8 cellular contexts compared by ENCODE assay signal in genomic region chr6:57091375-57091774, GRCh38. TPM values are rescaled to one million over a fixed set of nuclear protein-coding genes. Genes with fewer than 3 reads are reported as not detected.
DNase-seq lines count a peak whose midpoint lies in the region; ATAC-seq and TF ChIP-seq lines count a peak whose summit lies in the region.
"Not testable (repeated sequence)": the region's sequence is repeated elsewhere in the genome, so short reads cannot be mapped to it uniquely, and the experiment has no call there.

No MANE protein-coding gene starts in this region.

- not testable (repeated sequence) for H3K9me2 ChIP-seq in SU-DHL-6 (replicated peaks; ENCODE audit: insufficient read depth, low read length); hepatocyte (replicated peaks; ENCODE audit: insufficient read depth)

- H3K4me2 ChIP-seq in SU-DHL-6 (ENCODE audit: low read depth, low read length, poor library complexity, severe bottlenecking) (peak overlapping the region; percentile 85), hepatocyte (peak overlapping the region; percentile 72)

- intact Hi-C loops in Caco-2 (cut with micrococcal nuclease; ENCODE audit: unreplicated experiment); dorsolateral prefrontal cortex (cut with DNase I): not testable (repeated sequence)

- CTCF ChIA-PET in Caco-2 (lab: Charles Lee); activated naive CD4-positive, alpha-beta T cell treated with anti-CD3 and anti-CD28 coated beads, Interleukin-2, amount 10 ng/mL, durations not matched to agents 7 days and 5 days (lab: Charles Lee): not testable (repeated sequence)

- H3F3A ChIP-seq in SU-DHL-6 (ENCODE audit: insufficient read depth), result not testable (repeated sequence)

- H3K4me3 ChIP-seq in Caco-2 (ENCODE audit: low read depth, low read length) (0 out of 2 replicates have a peak overlapping the region, but pooled peaks have one; percentile 14), SU-DHL-6 (ENCODE audit: insufficient read depth, low read length, poor library complexity, severe bottlenecking) (peak overlapping the region; percentile 49), dorsolateral prefrontal cortex (peak overlapping the region in 41 of 59 donors; percentile 1 to 51 (median 25)), hepatocyte (peak overlapping the region; percentile 5)

- not testable (repeated sequence) for TF ChIP-seq CTCF in Caco-2 (IDR thresholded peaks at IDR 0.05; ENCODE audit: insufficient read depth in 1 of 2, low read depth in 1 of 2, low read length in 1 of 2, severe bottlenecking in 1 of 2, unreplicated experiment in 1 of 2); SU-DHL-6 (IDR thresholded peaks at IDR 0.05; ENCODE audit: insufficient read depth, low read length, poor library complexity, severe bottlenecking); dorsolateral prefrontal cortex (IDR thresholded peaks at IDR 0.05 in 54 of 56, conservative IDR thresholded peaks at IDR 0.05 in 2 of 56; ENCODE audit: low read depth in 1 of 56, partially characterized antibody in 56 of 56); hepatocyte (IDR thresholded peaks at IDR 0.05; ENCODE audit: poor library complexity)

- H3K27me3 Mint-ChIP-seq in Caco-2 (ENCODE audit: insufficient read depth, unreplicated experiment); IgD-negative memory B cell; activated naive CD4-positive, alpha-beta T cell treated with anti-CD3 and anti-CD28 coated beads, Interleukin-2, amount 10 ng/mL, durations not matched to agents 7 days and 5 days; natural killer cell treated with Interleukin-12 subunit alpha and Interleukin-12 subunit beta and Interleukin-15 and Interleukin-18, amount 100 ng/mL, for 72 hours; stimulated activated naive B cell treated with anti-CD40 and anti-IgM and Interleukin-4, amounts not matched to agents 10 μg/mL and 1 μg/mL and 100 μg/mL, for 72 hours: not testable (repeated sequence)

- H3K9ac ChIP-seq in SU-DHL-6 (ENCODE audit: low read length), result peak overlapping the region; percentile 44

- BruUV-seq in Caco-2 (replicated peaks; lab: Mats Ljungman, UMichigan), result not testable (repeated sequence)

- peaks cover 30% of the 10 kb centered on the region for H3K36me3 Mint-ChIP-seq in Caco-2 (ENCODE audit: insufficient read depth, unreplicated experiment)
- not testable (repeated sequence) for H3K36me3 Mint-ChIP-seq in IgD-negative memory B cell
- peaks cover 24% of the 10 kb centered on the region for H3K36me3 Mint-ChIP-seq in activated naive CD4-positive, alpha-beta T cell treated with anti-CD3 and anti-CD28 coated beads, Interleukin-2, amount 10 ng/mL, durations not matched to agents 7 days and 5 days
- H3K36me3 Mint-ChIP-seq in natural killer cell treated with Interleukin-12 subunit alpha and Interleukin-12 subunit beta and Interleukin-15 and Interleukin-18, amount 100 ng/mL, for 72 hours, result peaks cover 13% of the 10 kb centered on the region
- H3K36me3 Mint-ChIP-seq in stimulated activated naive B cell treated with anti-CD40 and anti-IgM and Interleukin-4, amounts not matched to agents 10 μg/mL and 1 μg/mL and 100 μg/mL, for 72 hours, result peaks cover 16 to 19% of the 10 kb centered on the region in 2 donors

- H3K36me3 ChIP-seq in Caco-2 (ENCODE audit: control insufficient read depth, insufficient read depth, low read length); hepatocyte (replicated peaks; ENCODE audit: insufficient read depth, low read depth): not testable (repeated sequence)
- H3K36me3 ChIP-seq in SU-DHL-6 (ENCODE audit: low read length), result peaks cover 33% of the 10 kb centered on the region

- WGBS in hepatocyte (ENCODE audit: low lambda C conversion rate, missing lambda C conversion rate), result 65% methylated on average over 7 of the region's 7 CpGs

- H3K4me1 Mint-ChIP-seq in Caco-2 (ENCODE audit: low read depth, unreplicated experiment) (peaks cover 37% of the 10 kb centered on the region), IgD-negative memory B cell (peaks cover 26 to 30% (median 27%) of the 10 kb centered on the region in 3 donors)
- H3K4me1 Mint-ChIP-seq in activated naive CD4-positive, alpha-beta T cell treated with anti-CD3 and anti-CD28 coated beads, Interleukin-2, amount 10 ng/mL, durations not matched to agents 7 days and 5 days, result peaks cover 39% of the 10 kb centered on the region
- peaks cover 26 to 40% of the 10 kb centered on the region in 2 donors for H3K4me1 Mint-ChIP-seq in natural killer cell treated with Interleukin-12 subunit alpha and Interleukin-12 subunit beta and Interleukin-15 and Interleukin-18, amount 100 ng/mL, for 72 hours (ENCODE audit: low read depth in 2 of 2)
- peaks cover 16 to 35% of the 10 kb centered on the region in 2 donors for H3K4me1 Mint-ChIP-seq in stimulated activated naive B cell treated with anti-CD40 and anti-IgM and Interleukin-4, amounts not matched to agents 10 μg/mL and 1 μg/mL and 100 μg/mL, for 72 hours

- not testable (repeated sequence) for H3K9me3 Mint-ChIP-seq in Caco-2 (ENCODE audit: unreplicated experiment); IgD-negative memory B cell; activated naive CD4-positive, alpha-beta T cell treated with anti-CD3 and anti-CD28 coated beads, Interleukin-2, amount 10 ng/mL, durations not matched to agents 7 days and 5 days; natural killer cell treated with Interleukin-12 subunit alpha and Interleukin-12 subunit beta and Interleukin-15 and Interleukin-18, amount 100 ng/mL, for 72 hours; stimulated activated naive B cell treated with anti-CD40 and anti-IgM and Interleukin-4, amounts not matched to agents 10 μg/mL and 1 μg/mL and 100 μg/mL, for 72 hours

- H3K4me1 ChIP-seq in Caco-2 (peaks cover 36% of the 10 kb centered on the region), hepatocyte (ENCODE audit: insufficient read depth) (peaks cover 17% of the 10 kb centered on the region)

- H3K27me3 ChIP-seq in Caco-2 (replicated peaks; ENCODE audit: control insufficient read depth, insufficient read depth, low read length); SU-DHL-6 (ENCODE audit: low read length); dorsolateral prefrontal cortex; hepatocyte: not testable (repeated sequence)

- H2AFZ ChIP-seq in SU-DHL-6 (ENCODE audit: low read depth, low read length, severe bottlenecking); hepatocyte: not testable (repeated sequence)

- H3K9me3 ChIP-seq in Caco-2; SU-DHL-6 (ENCODE audit: insufficient read depth, low read length); hepatocyte (ENCODE audit: low read depth): not testable (repeated sequence)

- not testable (repeated sequence) for DNase-seq in Caco-2; activated naive CD4-positive, alpha-beta T cell treated with anti-CD3 and anti-CD28 coated beads, Interleukin-2, amount 10 ng/mL, durations not matched to agents 7 days and 5 days; dorsolateral prefrontal cortex; hepatocyte (ENCODE audit: low spot score); natural killer cell treated with Interleukin-12 subunit alpha and Interleukin-12 subunit beta and Interleukin-15 and Interleukin-18, amount 100 ng/mL, for 72 hours (ENCODE audit: low spot score); stimulated activated naive B cell treated with anti-CD40 and anti-IgM and Interleukin-4, amounts not matched to agents 10 μg/mL and 1 μg/mL and 100 μg/mL, for 72 hours

- H3K27ac ChIP-seq in SU-DHL-6 (ENCODE audit: low read depth, low read length); dorsolateral prefrontal cortex: not testable (repeated sequence)
- peak overlapping the region; percentile 44 for H3K27ac ChIP-seq in hepatocyte

- H3K79me2 ChIP-seq in SU-DHL-6 (ENCODE audit: insufficient read depth, low read length), result peaks cover 52% of the 10 kb centered on the region
- H3K79me2 ChIP-seq in hepatocyte, result peaks cover 51% of the 10 kb centered on the region

- H4K20me1 ChIP-seq in SU-DHL-6 (ENCODE audit: low read depth, low read length) (peaks cover 32% of the 10 kb centered on the region), hepatocyte (ENCODE audit: insufficient read depth, poor library complexity, severe bottlenecking) (peaks cover 36% of the 10 kb centered on the region)

- POLR2A ChIA-PET in Caco-2 (lab: Charles Lee), result not testable (repeated sequence)

- not testable (repeated sequence) for ATAC-seq in natural killer cell treated with Interleukin-12 subunit alpha and Interleukin-12 subunit beta and Interleukin-15 and Interleukin-18, amount 100 ng/mL, for 72 hours; stimulated activated naive B cell treated with anti-CD40 and anti-IgM and Interleukin-4, amounts not matched to agents 10 μg/mL and 1 μg/mL and 100 μg/mL, for 72 hours (replicated peaks)

- H3K4me3 Mint-ChIP-seq in Caco-2 (ENCODE audit: unreplicated experiment), result peak overlapping the region; percentile 68
- peak overlapping the region; percentile 17 to 70 (median 52) for H3K4me3 Mint-ChIP-seq in IgD-negative memory B cell
- peak overlapping the region; percentile 74 for H3K4me3 Mint-ChIP-seq in activated naive CD4-positive, alpha-beta T cell treated with anti-CD3 and anti-CD28 coated beads, Interleukin-2, amount 10 ng/mL, durations not matched to agents 7 days and 5 days
- peak overlapping the region; percentile 75 for H3K4me3 Mint-ChIP-seq in natural killer cell treated with Interleukin-12 subunit alpha and Interleukin-12 subunit beta and Interleukin-15 and Interleukin-18, amount 100 ng/mL, for 72 hours
- H3K4me3 Mint-ChIP-seq in stimulated activated naive B cell treated with anti-CD40 and anti-IgM and Interleukin-4, amounts not matched to agents 10 μg/mL and 1 μg/mL and 100 μg/mL, for 72 hours, result peak overlapping the region; percentile 31 to 58

- not testable (repeated sequence) for H3K27ac Mint-ChIP-seq in Caco-2 (ENCODE audit: unreplicated experiment); stimulated activated naive B cell treated with anti-CD40 and anti-IgM and Interleukin-4, amounts not matched to agents 10 μg/mL and 1 μg/mL and 100 μg/mL, for 72 hours
- H3K27ac Mint-ChIP-seq in IgD-negative memory B cell, result peak overlapping the region in 2 of 3 donors; percentile 22 to 68
- H3K27ac Mint-ChIP-seq in activated naive CD4-positive, alpha-beta T cell treated with anti-CD3 and anti-CD28 coated beads, Interleukin-2, amount 10 ng/mL, durations not matched to agents 7 days and 5 days, result peak overlapping the region; percentile 70
- peak overlapping the region; percentile 10 to 59 for H3K27ac Mint-ChIP-seq in natural killer cell treated with Interleukin-12 subunit alpha and Interleukin-12 subunit beta and Interleukin-15 and Interleukin-18, amount 100 ng/mL, for 72 hours

RNA-seq across cellular contexts. Expression of gene ZNF451, which starts 1.4 kb away (rescaled TPM):
- total RNA-seq in Caco-2 (2022) (57.6 and 62.3 TPM in 2 replicates), dorsolateral prefrontal cortex (100 to 1,000 TPM in 52 of 120 experiments, 10 to 100 TPM in 68; 70.0 to 124 (median 97.6) TPM), hepatocyte (53.1 and 63.4 TPM in 2 replicates)
- polyA plus RNA-seq in IgD-negative memory B cell (22.3 TPM), hepatocyte (12.1 and 15.8 TPM in 2 replicates)
- total RNA-seq in natural killer cell treated with Interleukin-12 subunit alpha and Interleukin-12 subunit beta and Interleukin-15 and Interleukin-18, amount 100 ng/mL, for 72 hours, result 10 to 100 TPM; 53.8 to 81.2 TPM

RNA-seq across cellular contexts. Expression of gene KIAA1586, which starts 44.9 kb away (rescaled TPM):
- 10.5 and 12.9 TPM in 2 replicates for total RNA-seq in Caco-2 (2022)
- 7.3 TPM for polyA plus RNA-seq in IgD-negative memory B cell
- 10 to 100 TPM; 16.4 to 36.5 (median 25.8) TPM for total RNA-seq in dorsolateral prefrontal cortex
- 17.9 and 18.6 TPM in 2 replicates for total RNA-seq in hepatocyte
- polyA plus RNA-seq in hepatocyte, result 11.5 and 11.9 TPM in 2 replicates
- 10 to 100 TPM; 11.4 to 16.8 TPM for total RNA-seq in natural killer cell treated with Interleukin-12 subunit alpha and Interleukin-12 subunit beta and Interleukin-15 and Interleukin-18, amount 100 ng/mL, for 72 hours
